ENCODE assay signal across 2 cellular contexts in genomic region chr19:7652061-7652641, GRCh38.
TF ChIP-seq lines count a peak whose summit lies in the region.

No MANE protein-coding gene starts in this region.

TF ChIP-seq in GM23338, 12 proteins besides CTCF, POLR2A, EP300 and RAD21 (continued from another document):
- peak; percentile 55; the same call in 1 of the 2 replicates for TF ChIP-seq CREB1 (CRISPR knock-in tag; IDR thresholded peaks at IDR 0.05; ENCODE audit: low read depth)
- TF ChIP-seq JUNB (IDR thresholded peaks at IDR 0.05; ENCODE audit: unreplicated experiment): no peak

TF ChIP-seq in WTC11, 78 proteins besides CTCF, POLR2A, EP300 and RAD21 (continued from another document):
- no peak for TF ChIP-seq AFF4 (CRISPR knock-in tag; IDR thresholded peaks at IDR 0.05; ENCODE audit: borderline replicate concordance)
TF ChIP-seq in WTC11: peak in this region for 1.
